7 cellular contexts compared by ENCODE assay signal in the genomic region with DNA sequence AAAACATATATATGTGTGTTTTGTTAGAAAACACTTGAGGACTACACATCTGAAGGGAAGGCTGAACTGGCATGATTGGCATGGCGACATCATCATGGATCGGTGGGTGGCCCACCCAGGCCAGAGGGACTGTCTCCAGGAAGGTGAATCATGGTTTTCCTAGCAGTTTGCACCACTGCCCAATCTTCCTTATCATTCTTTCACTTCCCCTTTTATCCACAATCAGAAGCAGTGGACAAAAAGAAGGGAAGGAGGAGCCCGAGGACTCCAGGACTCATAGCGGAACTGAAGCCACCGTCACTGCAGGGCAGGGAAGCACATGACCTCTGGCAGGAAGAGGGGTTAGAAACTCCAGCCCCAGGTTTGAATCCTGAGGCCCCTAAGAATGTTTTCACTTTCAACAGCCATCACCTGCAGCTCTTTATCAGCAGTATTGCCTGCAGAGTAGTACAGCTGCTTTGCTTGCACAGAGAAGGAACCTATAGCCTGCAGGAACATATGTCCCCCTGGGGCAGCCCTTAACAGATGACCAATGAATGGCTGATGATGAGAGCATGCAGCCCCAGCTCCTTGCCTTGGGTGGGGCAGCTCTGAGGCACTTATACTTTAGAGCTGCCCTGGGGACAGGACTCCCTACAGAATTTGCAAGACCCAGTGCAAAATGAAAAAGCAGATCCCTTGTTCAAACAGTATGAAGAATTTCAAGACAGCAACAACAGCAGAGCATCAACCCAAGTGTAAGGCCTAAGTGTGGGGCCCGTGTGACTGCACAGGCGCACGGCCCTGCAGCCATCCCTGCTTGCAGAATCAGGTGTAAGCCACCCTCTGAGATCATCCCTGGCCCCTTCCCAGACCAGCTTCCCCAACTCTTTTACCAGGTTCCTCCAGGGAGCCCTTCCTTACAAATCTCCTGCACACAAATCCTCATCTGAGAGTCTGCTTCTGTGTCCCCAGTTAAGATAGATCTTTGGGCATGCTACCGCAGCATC.
DNase-seq lines count a peak whose midpoint lies in the region; ATAC-seq and TF ChIP-seq lines count a peak whose summit lies in the region.

No MANE protein-coding gene starts in this region.

- ATAC-seq in GM21360 (IDR thresholded peaks at IDR 0.05; ENCODE audit: unreplicated experiment), result peak; percentile 65
- ATAC-seq in HG03565 (IDR thresholded peaks at IDR 0.05; ENCODE audit: unreplicated experiment), result peak; percentile 58
- peak; percentile 34 for ATAC-seq in activated B cell treated with CpG ODN at 0.5 μM for 24 hours (ENCODE audit: low read depth)

- H3K36me3 Mint-ChIP-seq in activated B cell treated with CpG ODN at 0.5 μM for 24 hours (ENCODE audit: low read depth) (no peaks in the 10 kb centered on the region), Calu3 (ENCODE audit: insufficient read depth, unreplicated experiment) (no peaks in the 10 kb centered on the region)

- TF ChIP-seq CTCF in activated B cell treated with CpG ODN at 0.5 μM for 24 hours (IDR thresholded peaks at IDR 0.05), result no peak
- TF ChIP-seq CTCF in Calu3 (IDR thresholded peaks at IDR 0.05; ENCODE audit: unreplicated experiment), result no peak

- peak overlapping the region; percentile 46 for H3K27ac Mint-ChIP-seq in activated B cell treated with CpG ODN at 0.5 μM for 24 hours
- H3K27ac Mint-ChIP-seq in Calu3 (ENCODE audit: unreplicated experiment), result no peak overlapping the region

- H3K9me3 Mint-ChIP-seq in activated B cell treated with CpG ODN at 0.5 μM for 24 hours (no peaks in the 10 kb centered on the region), Calu3 (ENCODE audit: low read depth, unreplicated experiment) (no peaks in the 10 kb centered on the region)

- no TSS peak for BruUV-seq in Calu3 (replicated peaks; lab: Mats Ljungman, UMichigan)

- no peak for DNase-seq in activated B cell treated with CpG ODN at 0.5 μM for 24 hours
- peak; percentile 21 for DNase-seq in midbrain (lab: John Stamatoyannopoulos, UW)
- no peak for DNase-seq in Calu3
- no peak for DNase-seq in cerebellum (ENCODE audit: low spot score)
- DNase-seq in NCI-H345 treated with DMSO at 0.1 percent for 48 hours (lab: John Stamatoyannopoulos, UW; ENCODE audit: unreplicated experiment), result no peak

- intact Hi-C loops in activated B cell treated with CpG ODN at 0.5 μM for 24 hours (cut with micrococcal nuclease), result no loop called here
- intact Hi-C loops in Calu3 (cut with micrococcal nuclease; ENCODE audit: unreplicated experiment), result no loop called here

- CTCF ChIA-PET in activated B cell treated with CpG ODN at 0.5 μM for 24 hours (lab: Charles Lee), result no interaction called here
- CTCF ChIA-PET in Calu3 (lab: Charles Lee), result interaction anchor here (0.5 kb wide), 1 partner anchor 1073 kb away, joined by 3 read pairs; no protein-coding TSS in a partner anchor

- no peaks in the 10 kb centered on the region for H3K27me3 Mint-ChIP-seq in activated B cell treated with CpG ODN at 0.5 μM for 24 hours
- H3K27me3 Mint-ChIP-seq in Calu3 (ENCODE audit: unreplicated experiment), result no peaks in the 10 kb centered on the region

- no peak overlapping the region for H3K4me3 Mint-ChIP-seq in activated B cell treated with CpG ODN at 0.5 μM for 24 hours
- H3K4me3 Mint-ChIP-seq in Calu3 (ENCODE audit: low read depth, unreplicated experiment), result no peak overlapping the region

- POLR2A ChIA-PET in activated B cell treated with CpG ODN at 0.5 μM for 24 hours (lab: Charles Lee), result interaction anchor here (1.0 kb wide), 1 partner anchor 10 kb away, joined by 3 read pairs; no protein-coding TSS in a partner anchor

- H3K4me1 Mint-ChIP-seq in activated B cell treated with CpG ODN at 0.5 μM for 24 hours (peaks cover 23% of the 10 kb centered on the region), Calu3 (ENCODE audit: low read depth, unreplicated experiment) (peaks cover 17% of the 10 kb centered on the region)
